ENCODE assay signal across 13 cellular contexts in the genomic region with DNA sequence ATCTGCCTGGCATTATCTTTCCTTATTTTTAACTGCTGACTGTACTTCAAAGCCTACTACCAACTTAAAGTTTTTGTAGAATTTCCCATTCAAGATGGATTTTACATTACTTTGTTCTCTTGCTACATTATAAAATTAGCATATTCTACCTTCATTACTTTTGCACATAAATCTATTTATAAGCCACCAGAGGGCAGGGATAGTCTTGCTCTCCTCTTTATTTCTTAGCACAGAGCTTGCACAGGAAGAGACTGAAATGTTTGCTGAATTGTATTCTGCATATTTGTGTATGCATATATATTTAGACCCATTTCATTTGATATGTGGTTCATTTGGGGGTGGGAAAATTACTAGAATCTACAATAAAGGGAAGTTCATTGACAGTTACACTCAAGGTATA.
DNase-seq lines count a peak whose midpoint lies in the region; ATAC-seq, FAIRE-seq and TF ChIP-seq lines count a peak whose summit lies in the region.
"Had no signal": no experiment of that assay in that cellular context is flagged by ENCODE, and none has a peak within 500 bp of the region (broad histone marks: within the 10 kb centered on the region; RNA-seq: fewer than 3 reads in every experiment).

No MANE protein-coding gene starts in this region.

- no peak overlapping the region for H3K9ac ChIP-seq in GM23248
- no peak overlapping the region for H3K9ac ChIP-seq in MM.1S (ENCODE audit: low read length)
- H3K9ac ChIP-seq in K562 (ENCODE audit: insufficient read depth in 1 of 2, low read depth in 2 of 2, low read length in 2 of 2): no peak overlapping the region
- H3K9ac ChIP-seq in mesenchymal stem cell (ENCODE audit: low read length): no peak overlapping the region

- H3K9me3 ChIP-seq in GM23248 (ENCODE audit: low read depth) (no peaks in the 10 kb centered on the region), MM.1S (replicated peaks; ENCODE audit: insufficient read depth, low read length) (no peaks in the 10 kb centered on the region), K562 (replicated peaks; ENCODE audit: control insufficient read depth, insufficient read depth, low read depth, low read length) (no peaks in the 10 kb centered on the region), mesenchymal stem cell (ENCODE audit: control insufficient read depth, low read length) (no peaks in the 10 kb centered on the region)
- H3K9me3 ChIP-seq: body of pancreas, pancreas, thoracic aorta had no signal

- H3K4me3 ChIP-seq in GM23248: no peak overlapping the region
- H3K4me3 ChIP-seq in MM.1S (ENCODE audit: low read length): no peak overlapping the region
- H3K4me3 ChIP-seq in K562: no peak overlapping the region
- no peak overlapping the region for H3K4me3 ChIP-seq in mesenchymal stem cell (ENCODE audit: insufficient read depth in 1 of 2, low read depth in 1 of 2, low read length in 2 of 2)
- H3K4me3 ChIP-seq: body of pancreas, pancreas, thoracic aorta had no signal

- TF ChIP-seq EP300 in K562 (IDR thresholded peaks at IDR 0.05; ENCODE audit: low read length): no peak

- H2BK15ac ChIP-seq in mesenchymal stem cell (ENCODE audit: low read depth, poor library complexity, severe bottlenecking): no peak overlapping the region

- H4K20me1 ChIP-seq in GM23248 (ENCODE audit: insufficient read depth): no peaks in the 10 kb centered on the region
- no peaks in the 10 kb centered on the region for H4K20me1 ChIP-seq in MM.1S (ENCODE audit: insufficient read depth, low read length)
- no peaks in the 10 kb centered on the region for H4K20me1 ChIP-seq in K562 (replicated peaks; ENCODE audit: control insufficient read depth, insufficient read depth, low read length)

- H3K27ac ChIP-seq in GM23248 (no peak overlapping the region), MM.1S (ENCODE audit: low read length) (no peak overlapping the region), K562 (ENCODE audit: extremely low read depth, low read depth, low read length) (no peak overlapping the region), mesenchymal stem cell (ENCODE audit: low read length, poor library complexity, severe bottlenecking) (no peak overlapping the region)
- H3K27ac ChIP-seq: body of pancreas, pancreas, thoracic aorta had no signal

- no peak overlapping the region for H3K14ac ChIP-seq in mesenchymal stem cell (ENCODE audit: low read length in 2 of 2)

- peak; percentile 54 for FAIRE-seq in K562 (lab: Jason Lieb, UNC)
- FAIRE-seq: pancreas had no signal

- peak; percentile 15 to 53; a peak in 3 of 4 replicates for TF ChIP-seq RAD21 in K562 (CRISPR knock-in tag; conservative IDR thresholded peaks at IDR 0.05 in 1 of 2, IDR thresholded peaks at IDR 0.05 in 1 of 2)

- H3K4me1 ChIP-seq in GM23248 (ENCODE audit: insufficient read depth) (no peaks in the 10 kb centered on the region), MM.1S (ENCODE audit: low read length) (no peaks in the 10 kb centered on the region), K562 (replicated peaks in 1 of 2; ENCODE audit: control insufficient read depth in 2 of 2, insufficient read depth in 2 of 2, low read length in 2 of 2) (no peaks in the 10 kb centered on the region), mesenchymal stem cell (ENCODE audit: control insufficient read depth, insufficient read depth, low read depth, low read length) (no peaks in the 10 kb centered on the region)
- H3K4me1 ChIP-seq: body of pancreas, pancreas had no signal

- POLR2A ChIA-PET in K562 (lab: Yijun Ruan, JAX): interaction anchor here (0.5 to 1.3 kb wide), 5 partner anchors 12 to 302 kb away, joined by 3 read pairs; no protein-coding TSS in a partner anchor

- H2BK5ac ChIP-seq in mesenchymal stem cell (ENCODE audit: low read depth, low read length, poor library complexity, severe bottlenecking): no peak overlapping the region

- in situ Hi-C loops in GM23248 (cut with MboI) (no loop called here), K562 (cut with MboI) (no loop called here)

- no TSS peak for BruUV-seq in K562 (replicated peaks; lab: Mats Ljungman, UMichigan)

- TF ChIP-seq CTCF in MM.1S (IDR thresholded peaks at IDR 0.05; ENCODE audit: low read length): peak; percentile 14
- TF ChIP-seq CTCF in K562 (IDR thresholded peaks at IDR 0.05 in 2 of 3, conservative IDR thresholded peaks at IDR 0.05 in 1 of 3; ENCODE audit: insufficient read depth in 2 of 3, low read depth in 1 of 3, low read length in 3 of 3): peak in 2 of 3 experiments; percentile 30 to 35; a peak in 3 of 6 replicates

- H3K9me2 ChIP-seq in GM23248 (ENCODE audit: insufficient read depth) (no peaks in the 10 kb centered on the region), MM.1S (replicated peaks; ENCODE audit: insufficient read depth, low read length) (no peaks in the 10 kb centered on the region)

- H3F3A ChIP-seq in GM23248 (ENCODE audit: insufficient read depth): no peaks in the 10 kb centered on the region
- H3F3A ChIP-seq in MM.1S (ENCODE audit: insufficient read depth, low read length): no peaks in the 10 kb centered on the region

- no peak overlapping the region for H3K4ac ChIP-seq in mesenchymal stem cell (ENCODE audit: low read depth in 1 of 2, low read length in 2 of 2)

- TF ChIP-seq POLR2A in K562 (conservative IDR thresholded peaks at IDR 0.05): no peak

- no peak overlapping the region for H3K4me2 ChIP-seq in GM23248 (ENCODE audit: unreplicated experiment)
- no peak overlapping the region for H3K4me2 ChIP-seq in MM.1S (ENCODE audit: low read depth, low read length)
- no peak overlapping the region for H3K4me2 ChIP-seq in K562 (ENCODE audit: insufficient read depth, low read length)
- H3K4me2 ChIP-seq in mesenchymal stem cell (ENCODE audit: low read length, poor library complexity, severe bottlenecking): no peak overlapping the region

- no peak overlapping the region for H3K18ac ChIP-seq in mesenchymal stem cell (ENCODE audit: low read depth in 1 of 2, low read length in 2 of 2)

- ATAC-seq in K562 (no peak), HG02885 (IDR thresholded peaks at IDR 0.05; ENCODE audit: poor library complexity, unreplicated experiment) (no peak)
- ATAC-seq: body of pancreas, pancreas had no signal

- no peak overlapping the region for H2BK12ac ChIP-seq in mesenchymal stem cell (ENCODE audit: low read length in 2 of 2)

- no peak overlapping the region for H3K23ac ChIP-seq in mesenchymal stem cell (ENCODE audit: low read length in 2 of 2)

- CTCF ChIA-PET in K562 (lab: Yijun Ruan, JAX; ENCODE audit: low intra/inter-chr PET ratio): interaction anchor here (0.8 kb wide), 1 partner anchor 297 kb away, joined by 3 read pairs; no protein-coding TSS in a partner anchor

- H2AFZ ChIP-seq in GM23248: no peak overlapping the region
- H2AFZ ChIP-seq in MM.1S (ENCODE audit: low read length): no peak overlapping the region
- peak overlapping the region; percentile 0; the same call in 1 of the 2 replicates for H2AFZ ChIP-seq in K562 (ENCODE audit: low read depth, low read length)
- no peak overlapping the region for H2AFZ ChIP-seq in mesenchymal stem cell (ENCODE audit: low read depth, low read length)

- H2BK120ac ChIP-seq in mesenchymal stem cell (ENCODE audit: low read depth, low read length): no peak overlapping the region

- H3K36me3 ChIP-seq in GM23248 (ENCODE audit: low read depth): no peaks in the 10 kb centered on the region
- H3K36me3 ChIP-seq in MM.1S (replicated peaks; ENCODE audit: insufficient read depth, low read length): no peaks in the 10 kb centered on the region
- H3K36me3 ChIP-seq in K562 (ENCODE audit: control insufficient read depth, insufficient read depth, low read length): no peaks in the 10 kb centered on the region
- H3K36me3 ChIP-seq in mesenchymal stem cell (ENCODE audit: control insufficient read depth in 1 of 2, insufficient read depth in 2 of 2, low read depth in 1 of 2, low read length in 2 of 2): no peaks in the 10 kb centered on the region
- H3K36me3 ChIP-seq: pancreas, thoracic aorta had no signal

- H4K91ac ChIP-seq in mesenchymal stem cell (ENCODE audit: low read length): no peak overlapping the region

- no peak overlapping the region for H2AK5ac ChIP-seq in mesenchymal stem cell (ENCODE audit: low read length, severe bottlenecking)

- no peaks in the 10 kb centered on the region for H3K79me1 ChIP-seq in mesenchymal stem cell (replicated peaks; ENCODE audit: low read length, poor library complexity, severe bottlenecking)

- intact Hi-C loops in K562 (cut with micrococcal nuclease): loop anchor here (5.0 kb wide), 1 partner anchor 170 kb away; no protein-coding TSS in a partner anchor

- DNase-seq in GM23248: peak; percentile 45
- no peak for DNase-seq in MM.1S
- no peak for DNase-seq in K562 (ENCODE audit: extremely low read depth in 1 of 4, low spot score in 3 of 4)
- peak; percentile 39 for DNase-seq in mesenchymal stem cell
- DNase-seq in activated effector memory CD4-positive, alpha-beta T cell treated with Interleukin-2 at 50 U/mL for 16 hours: no peak
- no peak for DNase-seq in NCI-H2107 (lab: John Stamatoyannopoulos, UW)
- DNase-seq: activated CD4-positive, CD25-positive, alpha-beta regulatory T cell treated with anti-CD3 and anti-CD28 coated beads, Interleukin-2, amount 50 U/mL, for 72 hours; body of pancreas; NCI-H1105 treated with DMSO at 0.1 percent for 48 hours; NCI-H524; pancreas had no signal

- H3K27me3 ChIP-seq in GM23248 (replicated peaks; ENCODE audit: insufficient read depth) (peaks cover 18% of the 10 kb centered on the region), MM.1S (replicated peaks; ENCODE audit: insufficient read depth, low read length) (no peaks in the 10 kb centered on the region), K562 (ENCODE audit: control insufficient read depth in 2 of 2, insufficient read depth in 2 of 2, low read length in 2 of 2) (no peaks in the 10 kb centered on the region), mesenchymal stem cell (ENCODE audit: control insufficient read depth in 1 of 2, insufficient read depth in 1 of 2, low read length in 2 of 2) (peaks cover 7 to 13% of the 10 kb centered on the region in 2 experiments)
- H3K27me3 ChIP-seq: body of pancreas, pancreas had no signal

- no peak overlapping the region for H4K8ac ChIP-seq in mesenchymal stem cell (ENCODE audit: low read length)

- H3K9me1 ChIP-seq in K562 (ENCODE audit: control insufficient read depth, insufficient read depth, low read length): no peaks in the 10 kb centered on the region

- H3K79me2 ChIP-seq in GM23248 (ENCODE audit: insufficient read depth) (no peaks in the 10 kb centered on the region), MM.1S (ENCODE audit: low read length) (no peaks in the 10 kb centered on the region), K562 (ENCODE audit: control insufficient read depth, insufficient read depth, low read length) (no peaks in the 10 kb centered on the region)

TF ChIP-seq in K562, 482 proteins besides CTCF, POLR2A, EP300 and RAD21:
- no peak for TF ChIP-seq XRCC4 (IDR thresholded peaks at IDR 0.05; ENCODE audit: extremely low read depth, insufficient read depth, insufficient read length)

Comparison
In these comparisons a context has a peak if more than half of its experiments do, and no peak if none do; other contexts are left out.
1. DNase-seq: peak in GM23248 (single experiment) and mesenchymal stem cell (single experiment); none in MM.1S (single experiment), K562 (0 of 4), activated effector memory CD4-positive, alpha-beta T cell treated with Interleukin-2 at 50 U/mL for 16 hours (single experiment) and NCI-H2107 (single experiment).